26 cellular contexts compared by ENCODE assay signal in the genomic region with DNA sequence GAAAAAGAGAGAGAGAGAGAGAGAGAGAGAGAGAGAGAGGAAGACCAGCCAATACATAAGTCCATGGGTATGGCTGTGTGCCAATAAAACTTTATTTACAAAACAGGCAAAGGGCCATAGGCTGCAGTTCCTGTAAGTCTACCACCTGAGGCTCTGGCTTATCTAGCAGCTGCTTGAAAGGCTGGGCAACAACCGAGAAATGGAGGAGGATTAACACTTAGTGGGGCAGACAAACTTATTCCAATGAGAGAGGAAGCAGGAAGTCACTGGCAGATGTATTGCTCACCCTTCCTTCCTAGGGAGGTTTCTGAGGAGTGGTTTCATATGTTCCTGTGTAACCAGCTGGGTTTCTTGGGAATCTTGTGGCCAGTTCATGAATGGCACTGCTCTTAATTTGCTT. TPM values are rescaled to one million over a fixed set of nuclear protein-coding genes. Genes with fewer than 3 reads are reported as not detected.
A peak's percentile ranks its signal among the peaks of the same experiment; 100 is the strongest.
DNase-seq lines count a peak whose midpoint lies in the region; ATAC-seq, FAIRE-seq and TF ChIP-seq lines count a peak whose summit lies in the region.
"Had no signal": no experiment of that assay in that cellular context is flagged by ENCODE, and none has a peak within 500 bp of the region (broad histone marks: within the 10 kb centered on the region; RNA-seq: fewer than 3 reads in every experiment).

No MANE protein-coding gene starts in this region.

- POLR2A ChIA-PET in GM12878 (lab: Charles Lee) = no interaction called here

- H3K27ac ChIP-seq in GM12878 (ENCODE audit: control insufficient read depth, insufficient read depth) = no peak overlapping the region
- H3K27ac ChIP-seq: ascending aorta, skin epidermis, upper lobe of left lung had no signal

- H3K36me3 Mint-ChIP-seq in osteocyte (ENCODE audit: unreplicated experiment) = no peaks in the 10 kb centered on the region
- H3K36me3 Mint-ChIP-seq: natural killer cell, T-cell had no signal

- TF ChIP-seq EP300 in GM12878 (IDR thresholded peaks at IDR 0.05; ENCODE audit: borderline replicate concordance in 1 of 2, control insufficient read depth in 1 of 2, low read depth in 2 of 2, low read length in 2 of 2) = no peak

- ATAC-seq in GM12878 (no peak), HG03521 (IDR thresholded peaks at IDR 0.05; ENCODE audit: unreplicated experiment) (no peak)
- ATAC-seq: natural killer cell; stimulated activated naive CD8-positive, alpha-beta T cell treated with anti-CD3 and anti-CD28 coated beads, Interleukin-15, amount 100 ng/mL, for 72 hours; T-cell had no signal

- H3K79me2 ChIP-seq in GM12878 (ENCODE audit: control insufficient read depth, insufficient read depth, low read length) = no peaks in the 10 kb centered on the region

- H3K27ac Mint-ChIP-seq in osteocyte (ENCODE audit: unreplicated experiment) = no peak overlapping the region
- H3K27ac Mint-ChIP-seq: activated naive CD4-positive, alpha-beta T cell treated with anti-CD3 and anti-CD28 coated beads for 36 hours; natural killer cell; stimulated activated naive CD8-positive, alpha-beta T cell treated with anti-CD3 and anti-CD28 coated beads, Interleukin-15, amount 100 ng/mL, for 72 hours; T-cell had no signal

- no peak overlapping the region for H3K4me2 ChIP-seq in GM12878 (ENCODE audit: control insufficient read depth, insufficient read depth)

- no peaks in the 10 kb centered on the region for H3K9me3 Mint-ChIP-seq in osteocyte (ENCODE audit: unreplicated experiment)
- H3K9me3 Mint-ChIP-seq: activated naive CD4-positive, alpha-beta T cell treated with anti-CD3 and anti-CD28 coated beads for 36 hours; stimulated activated naive CD8-positive, alpha-beta T cell treated with anti-CD3 and anti-CD28 coated beads, Interleukin-15, amount 100 ng/mL, for 72 hours; T-cell had no signal

- FAIRE-seq in GM12878 (lab: Jason Lieb, UNC) = no peak
- FAIRE-seq: H1, HTR-8/SVneo had no signal

- H3K4me3 ChIP-seq in GM12878 = no peak overlapping the region
- H3K4me3 ChIP-seq: ascending aorta, skin epidermis, upper lobe of left lung had no signal

- in situ Hi-C loops in GM12878 (cut with MboI) = no loop called here

- H3K36me3 ChIP-seq in GM12878 (ENCODE audit: control insufficient read depth in 2 of 2, insufficient read depth in 2 of 2, low read length in 1 of 2) = no peaks in the 10 kb centered on the region
- H3K36me3 ChIP-seq: ascending aorta, upper lobe of left lung had no signal

- WGBS in GM12878 (ENCODE audit: insufficient coverage, insufficient replicate concordance, low lambda C conversion rate, missing lambda C conversion rate) = 0% methylated on average over 1 of the region's 1 CpG

- peaks cover 2% of the 10 kb centered on the region for H3K27me3 Mint-ChIP-seq in osteocyte (ENCODE audit: unreplicated experiment)

- H2AFZ ChIP-seq in GM12878 (ENCODE audit: control insufficient read depth, low read depth, low read length) = no peak overlapping the region

- no peaks in the 10 kb centered on the region; a peak in 1 of 4 replicates for H3K27me3 ChIP-seq in GM12878 (replicated peaks in 1 of 2; ENCODE audit: control insufficient read depth in 2 of 2, insufficient read depth in 2 of 2, low read length in 1 of 2)
- H3K27me3 ChIP-seq: ascending aorta, upper lobe of left lung had no signal

- DNase-seq in ELF-1 (ENCODE audit: low read depth, low spot score) (peak; percentile 49), Kasumi-1 (lab: John Stamatoyannopoulos, UW) (peak; percentile 54 to 57), GM12878 (ENCODE audit: low read depth, low spot score) (no peak), kidney tubule cell (ENCODE audit: low spot score) (peak; percentile 61), osteocyte (ENCODE audit: extremely low spot score, unreplicated experiment) (no peak), germinal center (ENCODE audit: low spot score) (no peak)
- DNase-seq in effector CD8-positive, alpha-beta T cell (lab: John Stamatoyannopoulos, UW) = no peak
- DNase-seq: activated naive CD4-positive, alpha-beta T cell treated with anti-CD3 and anti-CD28 coated beads for 36 hours; foreskin melanocyte; GDM1; MM.1S; natural killer cell; NCI-H2029; posterior cingulate gyrus; stimulated activated CD4-positive, alpha-beta T cell treated with anti-CD3 and anti-CD28 coated beads, Interleukin-2, amount 100 ng/mL, for 48 hours; stimulated activated naive CD8-positive, alpha-beta T cell treated with anti-CD3 and anti-CD28 coated beads, Interleukin-15, amount 100 ng/mL, for 72 hours; T-cell; upper lobe of left lung had no signal

- no peak for TF ChIP-seq POLR2A in GM12878 (IDR thresholded peaks at IDR 0.05; ENCODE audit: low read depth, low read length)

- TF ChIP-seq CTCF in GM12878 (IDR thresholded peaks at IDR 0.05 in 2 of 3, conservative IDR thresholded peaks at IDR 0.05 in 1 of 3; ENCODE audit: control insufficient read depth in 2 of 3, extremely low read depth in 1 of 3, insufficient read depth in 1 of 3, low read depth in 3 of 3, low read length in 3 of 3) (no peak), osteocyte (IDR thresholded peaks at IDR 0.05) (no peak)

- H3K4me1 Mint-ChIP-seq in osteocyte (ENCODE audit: unreplicated experiment) = no peaks in the 10 kb centered on the region
- H3K4me1 Mint-ChIP-seq: natural killer cell; stimulated activated naive CD8-positive, alpha-beta T cell treated with anti-CD3 and anti-CD28 coated beads, Interleukin-15, amount 100 ng/mL, for 72 hours; T-cell had no signal

- intact Hi-C loops in GM12878 (cut with micrococcal nuclease; ENCODE audit: unreplicated experiment) = no loop called here

- TF ChIP-seq RAD21 in GM12878 (IDR thresholded peaks at IDR 0.05; ENCODE audit: insufficient read depth, low read depth, low read length) = no peak

- no peaks in the 10 kb centered on the region; the same call in 2 of the 3 replicates for H3K9me3 ChIP-seq in GM12878 (replicated peaks; ENCODE audit: control insufficient read depth, insufficient read depth, low read length)
- H3K9me3 ChIP-seq: ascending aorta, upper lobe of left lung had no signal

- H3K4me1 ChIP-seq in GM12878 (ENCODE audit: control insufficient read depth, insufficient read depth, low read length) = no peaks in the 10 kb centered on the region
- H3K4me1 ChIP-seq: ascending aorta, upper lobe of left lung had no signal

- RAD21 ChIA-PET in GM12878 (lab: Charles Lee; ENCODE audit: unreplicated experiment) = no interaction called here

- BruUV-seq in GM12878 (replicated peaks; lab: Mats Ljungman, UMichigan) = no TSS peak

- no peak overlapping the region for H3K4me3 Mint-ChIP-seq in osteocyte (ENCODE audit: unreplicated experiment)
- H3K4me3 Mint-ChIP-seq: activated naive CD4-positive, alpha-beta T cell treated with anti-CD3 and anti-CD28 coated beads for 36 hours; natural killer cell; stimulated activated naive CD8-positive, alpha-beta T cell treated with anti-CD3 and anti-CD28 coated beads, Interleukin-15, amount 100 ng/mL, for 72 hours; T-cell had no signal

- no peak overlapping the region for H3K9ac ChIP-seq in GM12878 (ENCODE audit: control insufficient read depth, insufficient read depth, low read length)

- H4K20me1 ChIP-seq in GM12878 (ENCODE audit: control insufficient read depth, insufficient read depth) = no peaks in the 10 kb centered on the region

- SMC1A ChIA-PET in GM12878 (lab: Charles Lee; ENCODE audit: uncharacterized antibody, unreplicated experiment) = no interaction called here

- CTCF ChIA-PET in GM12878 (lab: Yijun Ruan, JAX) = no interaction called here

RNA-seq across cellular contexts. Expression of gene GPR143, which starts 4.7 kb away (rescaled TPM):
- not detected in 2 replicates for total RNA-seq in GM12878 (2013; cell fraction: nucleolus; rRNA removed)
- total RNA-seq in GM12878 (2014; rRNA removed) (0.11 and 0.16 TPM in 2 replicates), GM12878 (2014; rRNA removed; fragmentation: Illumina TruSeq; extraction: Trizol) (not detected in 2 replicates), GM12878 (2021) (not detected in 2 replicates), osteocyte (0.43 TPM in 1 of 2 replicates, not detected in the other)
- not detected for polyA plus RNA-seq in GM12878 (2011; ENCODE audit: low read depth)
- polyA plus RNA-seq in GM12878 (2011; rRNA removed) (0.14 and 0.19 TPM in 2 replicates), GM12878 (2014; fragmentation: Illumina TruSeq; extraction: Trizol) (not detected in 2 replicates), GM12878 (2014; fragmentation: Nextera tagmentation; extraction: Ambion mirVana) (under 1 TPM; 0.05 to 0.31 TPM), GM12878 (2014; rRNA removed) (0.15 and 0.36 TPM in 2 replicates), GM12878 (2016; fragmentation: Nextera tagmentation; extraction: Ambion mirVana) (not detected)
- polyA plus RNA-seq in GM12878 (2011; cell fraction: cytosol; rRNA removed) = 0.07 and 0.10 TPM in 2 replicates
- polyA plus RNA-seq in GM12878 (2011; cell fraction: nucleus; rRNA removed) = 0.10 and 0.20 TPM in 2 replicates
- not detected in 2 replicates for polyA plus RNA-seq in GM12878 (2012)
- polyA minus RNA-seq in GM12878 (2011; rRNA and poly(A)+ RNA removed) = not detected in 2 replicates
- not detected in 2 replicates for polyA minus RNA-seq in GM12878 (2011; cell fraction: cytosol; rRNA and poly(A)+ RNA removed)
- not detected in 2 replicates for polyA minus RNA-seq in GM12878 (2011; cell fraction: nucleus; rRNA and poly(A)+ RNA removed)
- total RNA-seq: activated naive CD4-positive, alpha-beta T cell treated with anti-CD3 and anti-CD28 coated beads for 36 hours; ascending aorta; chondrocyte; mesenteric fat pad; natural killer cell; NCI-H460; T-cell had no signal

RNA-seq across cellular contexts. Expression of gene SHROOM2, which starts 15.9 kb away (rescaled TPM):
- not detected in 2 replicates for total RNA-seq in GM12878 (2013; cell fraction: nucleolus; rRNA removed)
- total RNA-seq in GM12878 (2014; rRNA removed) = 0.05 and 0.06 TPM in 2 replicates
- total RNA-seq in GM12878 (2014; rRNA removed; fragmentation: Illumina TruSeq; extraction: Trizol) = under 0.01 and 0.05 TPM in 2 replicates
- total RNA-seq in GM12878 (2021) = 0.15 and 0.27 TPM in 2 replicates
- polyA plus RNA-seq in GM12878 (2011; ENCODE audit: low read depth) = not detected
- polyA plus RNA-seq in GM12878 (2011; rRNA removed) = 0.03 and 0.07 TPM in 2 replicates
- polyA plus RNA-seq in GM12878 (2011; cell fraction: cytosol; rRNA removed) = 0.03 and 0.10 TPM in 2 replicates
- 0.03 and 0.07 TPM in 2 replicates for polyA plus RNA-seq in GM12878 (2011; cell fraction: nucleus; rRNA removed)
- polyA plus RNA-seq in GM12878 (2012) = 0.04 TPM in 1 of 2 replicates, not detected in the other
- 0.12 and 0.24 TPM in 2 replicates for polyA plus RNA-seq in GM12878 (2014; fragmentation: Illumina TruSeq; extraction: Trizol)
- not detected for polyA plus RNA-seq in GM12878 (2014; fragmentation: Nextera tagmentation; extraction: Ambion mirVana)
- polyA plus RNA-seq in GM12878 (2014; rRNA removed) = 0.08 and 0.09 TPM in 2 replicates
- polyA plus RNA-seq in GM12878 (2016; fragmentation: Nextera tagmentation; extraction: Ambion mirVana) = under 1 TPM; 0.09 to 0.12 TPM
- 0.07 and 0.10 TPM in 2 replicates for polyA minus RNA-seq in GM12878 (2011; rRNA and poly(A)+ RNA removed)
- not detected in 2 replicates for polyA minus RNA-seq in GM12878 (2011; cell fraction: cytosol; rRNA and poly(A)+ RNA removed)
- polyA minus RNA-seq in GM12878 (2011; cell fraction: nucleus; rRNA and poly(A)+ RNA removed) = 0.19 TPM in 1 of 2 replicates, not detected in the other
- 7.5 and 8.2 TPM in 2 replicates for total RNA-seq in osteocyte
- total RNA-seq: activated naive CD4-positive, alpha-beta T cell treated with anti-CD3 and anti-CD28 coated beads for 36 hours; natural killer cell had no signal

Comparison
In these comparisons a context has a peak if more than half of its experiments do, and no peak if none do; other contexts are left out.
1. DNase-seq: peak in ELF-1 (single experiment), Kasumi-1 (2 of 2) and kidney tubule cell (single experiment); none in GM12878 (single experiment), osteocyte (single experiment), effector CD8-positive, alpha-beta T cell (single experiment) and germinal center (single experiment).